In the genomic region with DNA sequence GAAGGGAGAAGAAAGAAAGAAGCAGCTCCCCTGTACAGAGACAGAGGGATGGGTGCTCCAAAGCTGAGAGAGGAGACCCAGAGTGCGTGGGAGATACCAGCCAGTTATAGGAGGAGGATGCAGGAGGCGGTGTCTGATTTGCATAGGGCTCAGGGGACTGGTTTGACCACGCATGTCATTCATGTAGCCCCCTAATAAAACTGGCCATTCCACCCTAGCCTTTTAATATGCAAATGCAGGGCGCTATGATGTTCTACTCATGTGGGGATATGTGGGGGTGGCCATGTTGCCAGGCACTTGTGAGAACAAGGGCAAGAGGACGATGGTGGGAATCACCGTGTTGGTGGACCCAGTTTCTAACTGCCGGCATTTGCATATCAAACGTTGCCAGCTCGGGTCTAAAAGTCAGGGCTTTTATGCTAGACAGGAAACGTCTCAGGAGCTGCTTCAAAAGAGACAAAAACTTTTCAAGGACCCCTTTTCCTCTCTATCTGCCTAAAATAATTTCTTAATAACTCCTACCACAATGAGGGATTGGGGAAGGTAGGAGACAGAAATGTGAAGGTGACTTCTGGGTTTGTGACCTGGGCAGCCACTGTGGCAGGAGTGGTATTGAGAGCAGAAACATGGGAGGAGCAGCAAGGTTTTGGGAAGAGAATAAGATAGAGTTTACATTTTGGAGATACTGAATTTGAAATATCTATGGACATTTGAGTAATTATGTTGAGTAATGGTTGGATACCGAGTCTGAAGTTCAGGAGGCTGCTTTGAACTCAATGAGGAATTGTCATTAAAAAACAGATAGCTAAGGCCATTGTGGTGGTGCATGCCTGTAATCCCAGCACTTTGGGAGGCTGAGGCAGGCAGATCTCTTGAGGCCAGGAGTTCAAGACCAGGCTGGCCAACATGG, we compare ENCODE assay signal across 9 cellular contexts. TPM values are rescaled to one million over a fixed set of nuclear protein-coding genes. Genes with fewer than 3 reads are reported as not detected.
DNase-seq lines count a peak whose midpoint lies in the region; TF ChIP-seq lines count a peak whose summit lies in the region.
"Had no signal": no experiment of that assay in that cellular context is flagged by ENCODE, and none has a peak within 500 bp of the region (broad histone marks: within the 10 kb centered on the region; RNA-seq: fewer than 3 reads in every experiment).

No MANE protein-coding gene starts in this region.

- H3K27me3 Mint-ChIP-seq in activated naive CD8-positive, alpha-beta T cell treated with anti-CD3 and anti-CD28 coated beads for 36 hours = no peaks in the 10 kb centered on the region
- H3K27me3 Mint-ChIP-seq in nephron progenitor cell (ENCODE audit: low read depth, poor library complexity) = peaks cover 5% of the 10 kb centered on the region

- peak; percentile 82 for DNase-seq in ELF-1 (ENCODE audit: low read depth, low spot score)
- DNase-seq in activated naive CD8-positive, alpha-beta T cell treated with anti-CD3 and anti-CD28 coated beads for 36 hours = peak; percentile 58
- peak; percentile 27 for DNase-seq in nephron progenitor cell
- no peak for DNase-seq in NCI-H345 (lab: John Stamatoyannopoulos, UW)
- no peak for DNase-seq in NCI-H524 treated with DMSO at 0.1 percent for 48 hours (lab: John Stamatoyannopoulos, UW)
- DNase-seq in NOMO-1 treated with DMSO at 0.1 percent for 48 hours (lab: John Stamatoyannopoulos, UW; ENCODE audit: unreplicated experiment) = no peak
- DNase-seq: KG1, mesenchymal stem cell had no signal

- H3K4me3 Mint-ChIP-seq in activated naive CD8-positive, alpha-beta T cell treated with anti-CD3 and anti-CD28 coated beads for 36 hours = peak overlapping the region; percentile 68
- H3K4me3 Mint-ChIP-seq in nephron progenitor cell = peak overlapping the region; percentile 10

- H3K27ac Mint-ChIP-seq in activated naive CD8-positive, alpha-beta T cell treated with anti-CD3 and anti-CD28 coated beads for 36 hours = peak overlapping the region; percentile 90
- peak overlapping the region; percentile 79 for H3K27ac Mint-ChIP-seq in nephron progenitor cell

- H3K9me3 Mint-ChIP-seq in activated naive CD8-positive, alpha-beta T cell treated with anti-CD3 and anti-CD28 coated beads for 36 hours = no peaks in the 10 kb centered on the region
- H3K9me3 Mint-ChIP-seq in nephron progenitor cell = no peaks in the 10 kb centered on the region

- no peak for TF ChIP-seq CTCF in nephron progenitor cell (IDR thresholded peaks at IDR 0.05)

- H3K36me3 Mint-ChIP-seq in activated naive CD8-positive, alpha-beta T cell treated with anti-CD3 and anti-CD28 coated beads for 36 hours = no peaks in the 10 kb centered on the region
- no peaks in the 10 kb centered on the region for H3K36me3 Mint-ChIP-seq in nephron progenitor cell (ENCODE audit: low read depth)

- TF ChIP-seq EP300 in Ishikawa (IDR thresholded peaks at IDR 0.05; ENCODE audit: borderline replicate concordance) = no peak

- no peak for TF ChIP-seq RAD21 in Ishikawa (IDR thresholded peaks at IDR 0.05; ENCODE audit: low read depth)

- H3K4me1 Mint-ChIP-seq in activated naive CD8-positive, alpha-beta T cell treated with anti-CD3 and anti-CD28 coated beads for 36 hours = peaks cover 34% of the 10 kb centered on the region
- peaks cover 32% of the 10 kb centered on the region for H3K4me1 Mint-ChIP-seq in nephron progenitor cell

TF ChIP-seq in Ishikawa, 13 proteins besides CTCF, POLR2A, EP300 and RAD21:
- TF ChIP-seq, protein P1, sequence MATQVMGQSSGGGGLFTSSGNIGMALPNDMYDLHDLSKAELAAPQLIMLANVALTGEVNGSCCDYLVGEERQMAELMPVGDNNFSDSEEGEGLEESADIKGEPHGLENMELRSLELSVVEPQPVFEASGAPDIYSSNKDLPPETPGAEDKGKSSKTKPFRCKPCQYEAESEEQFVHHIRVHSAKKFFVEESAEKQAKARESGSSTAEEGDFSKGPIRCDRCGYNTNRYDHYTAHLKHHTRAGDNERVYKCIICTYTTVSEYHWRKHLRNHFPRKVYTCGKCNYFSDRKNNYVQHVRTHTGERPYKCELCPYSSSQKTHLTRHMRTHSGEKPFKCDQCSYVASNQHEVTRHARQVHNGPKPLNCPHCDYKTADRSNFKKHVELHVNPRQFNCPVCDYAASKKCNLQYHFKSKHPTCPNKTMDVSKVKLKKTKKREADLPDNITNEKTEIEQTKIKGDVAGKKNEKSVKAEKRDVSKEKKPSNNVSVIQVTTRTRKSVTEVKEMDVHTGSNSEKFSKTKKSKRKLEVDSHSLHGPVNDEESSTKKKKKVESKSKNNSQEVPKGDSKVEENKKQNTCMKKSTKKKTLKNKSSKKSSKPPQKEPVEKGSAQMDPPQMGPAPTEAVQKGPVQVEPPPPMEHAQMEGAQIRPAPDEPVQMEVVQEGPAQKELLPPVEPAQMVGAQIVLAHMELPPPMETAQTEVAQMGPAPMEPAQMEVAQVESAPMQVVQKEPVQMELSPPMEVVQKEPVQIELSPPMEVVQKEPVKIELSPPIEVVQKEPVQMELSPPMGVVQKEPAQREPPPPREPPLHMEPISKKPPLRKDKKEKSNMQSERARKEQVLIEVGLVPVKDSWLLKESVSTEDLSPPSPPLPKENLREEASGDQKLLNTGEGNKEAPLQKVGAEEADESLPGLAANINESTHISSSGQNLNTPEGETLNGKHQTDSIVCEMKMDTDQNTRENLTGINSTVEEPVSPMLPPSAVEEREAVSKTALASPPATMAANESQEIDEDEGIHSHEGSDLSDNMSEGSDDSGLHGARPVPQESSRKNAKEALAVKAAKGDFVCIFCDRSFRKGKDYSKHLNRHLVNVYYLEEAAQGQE (IDR thresholded peaks at IDR 0.05; ENCODE audit: low read depth) = no peak
- TF ChIP-seq EGR1 (IDR thresholded peaks at IDR 0.05) = 0 out of 2 replicates have a peak, but pooled peaks have one; percentile 19
- TF ChIP-seq YY1 (IDR thresholded peaks at IDR 0.05; ENCODE audit: low read depth) = 0 out of 2 replicates have a peak, but pooled peaks have one; percentile 37
- no peak for TF ChIP-seq NFIC (IDR thresholded peaks at IDR 0.05)
TF ChIP-seq in Ishikawa: peak in this region for 2.

RNA-seq across cellular contexts. Expression of a gene that starts 2.2 kb away (rescaled TPM):
- total RNA-seq in activated naive CD8-positive, alpha-beta T cell treated with anti-CD3 and anti-CD28 coated beads for 36 hours = 10 to 100 TPM; 30.3 to 30.5 TPM

RNA-seq across cellular contexts. Expression of a gene that starts 12.9 kb away (rescaled TPM):
- 100 to 1,000 TPM; 100 to 105 TPM for total RNA-seq in activated naive CD8-positive, alpha-beta T cell treated with anti-CD3 and anti-CD28 coated beads for 36 hours

RNA-seq across cellular contexts. Expression of a gene that starts 13.2 kb away (rescaled TPM):
- 100 to 1,000 TPM; 121 to 123 TPM for total RNA-seq in activated naive CD8-positive, alpha-beta T cell treated with anti-CD3 and anti-CD28 coated beads for 36 hours

Comparison
In these comparisons a context has a peak if more than half of its experiments do, and no peak if none do; other contexts are left out.
1. DNase-seq: peak in ELF-1 (single experiment), activated naive CD8-positive, alpha-beta T cell treated with anti-CD3 and anti-CD28 coated beads for 36 hours (single experiment) and nephron progenitor cell (single experiment); none in NCI-H345 (single experiment), NCI-H524 treated with DMSO at 0.1 percent for 48 hours (single experiment) and NOMO-1 treated with DMSO at 0.1 percent for 48 hours (single experiment).